12 cellular contexts compared by ENCODE assay signal in the genomic region with DNA sequence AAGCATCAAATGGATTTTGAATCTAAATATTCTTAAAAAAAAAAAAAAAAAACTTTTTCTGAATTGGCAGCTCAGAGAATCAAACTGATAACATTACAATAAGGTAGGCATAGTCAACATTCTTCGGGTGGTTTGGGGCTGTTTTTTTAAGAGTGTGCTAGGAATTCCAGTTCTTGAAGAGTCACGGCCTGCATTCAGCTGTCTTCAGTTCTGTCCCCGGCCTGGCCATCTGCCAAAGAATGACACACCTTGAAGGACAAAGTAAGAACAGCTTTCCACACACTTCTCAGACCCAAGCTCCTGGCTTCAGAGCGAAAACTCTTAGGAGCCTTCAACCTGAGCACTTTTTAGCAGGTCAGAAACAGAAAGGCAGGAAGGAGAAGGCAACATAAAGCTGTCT.
DNase-seq lines count a peak whose midpoint lies in the region; ATAC-seq and TF ChIP-seq lines count a peak whose summit lies in the region.
"Had no signal": no experiment of that assay in that cellular context is flagged by ENCODE, and none has a peak within 500 bp of the region (broad histone marks: within the 10 kb centered on the region; RNA-seq: fewer than 3 reads in every experiment).

No MANE protein-coding gene starts in this region.

- H3K27ac ChIP-seq in SJCRH30: no peak overlapping the region
- no peak overlapping the region for H3K27ac ChIP-seq in hepatocyte
- H3K27ac ChIP-seq in OCI-LY7 (ENCODE audit: low read depth, low read length, poor library complexity, severe bottlenecking): no peak overlapping the region
- H3K27ac ChIP-seq: 22Rv1, KMS-11 had no signal

- no peak for ATAC-seq in sciatic nerve

- POLR2A ChIA-PET in OCI-LY7 (lab: Charles Lee): interaction anchor here (0.7 kb wide), 2 partner anchors 129 to 497 kb away, joined by 3 to 5 read pairs; no protein-coding TSS in a partner anchor

- H3K4me2 ChIP-seq in hepatocyte: no peak overlapping the region
- H3K4me2 ChIP-seq in OCI-LY7 (ENCODE audit: low read length): no peak overlapping the region
- H3K4me2 ChIP-seq: KMS-11 had no signal

- no peaks in the 10 kb centered on the region for H3K9me2 ChIP-seq in hepatocyte (replicated peaks; ENCODE audit: insufficient read depth)
- H3K9me2 ChIP-seq in OCI-LY7 (ENCODE audit: insufficient read depth, low read length): no peaks in the 10 kb centered on the region

- no TSS peak for BruUV-seq in OCI-LY7 (replicated peaks; lab: Mats Ljungman, UMichigan)

- no peaks in the 10 kb centered on the region for H4K20me1 ChIP-seq in hepatocyte (ENCODE audit: insufficient read depth, poor library complexity, severe bottlenecking)
- no peaks in the 10 kb centered on the region for H4K20me1 ChIP-seq in OCI-LY7 (ENCODE audit: insufficient read depth, low read length)

- H3K9me3 ChIP-seq in SJCRH30 (replicated peaks): no peaks in the 10 kb centered on the region
- no peaks in the 10 kb centered on the region for H3K9me3 ChIP-seq in hepatocyte (ENCODE audit: low read depth)
- no peaks in the 10 kb centered on the region for H3K9me3 ChIP-seq in OCI-LY7 (ENCODE audit: low read length)

- H3K4me3 ChIP-seq in SJCRH30: no peak overlapping the region
- H3K4me3 ChIP-seq in hepatocyte: no peak overlapping the region
- no peak overlapping the region for H3K4me3 ChIP-seq in OCI-LY7 (ENCODE audit: low read depth, low read length, poor library complexity, severe bottlenecking)

- H3K4me1 ChIP-seq in SJCRH30 (no peaks in the 10 kb centered on the region; the same call in 1 of the 2 replicates), hepatocyte (ENCODE audit: insufficient read depth) (no peaks in the 10 kb centered on the region), OCI-LY7 (ENCODE audit: insufficient read depth, low read length, poor library complexity, severe bottlenecking) (no peaks in the 10 kb centered on the region)

- H2AFZ ChIP-seq in hepatocyte: no peak overlapping the region
- H2AFZ ChIP-seq in OCI-LY7 (ENCODE audit: low read length): no peak overlapping the region

- H3K79me2 ChIP-seq in hepatocyte: no peaks in the 10 kb centered on the region
- H3K79me2 ChIP-seq in OCI-LY7 (ENCODE audit: insufficient read depth, low read depth, low read length): no peaks in the 10 kb centered on the region

- TF ChIP-seq CTCF in hepatocyte (IDR thresholded peaks at IDR 0.05; ENCODE audit: poor library complexity) (no peak), OCI-LY7 (conservative IDR thresholded peaks at IDR 0.05; ENCODE audit: low read length) (no peak)

- DNase-seq in DMS 273 (lab: John Stamatoyannopoulos, UW; ENCODE audit: unreplicated experiment) (peak; percentile 23), DMS 273 treated with DMSO at 0.1 percent for 48 hours (lab: John Stamatoyannopoulos, UW) (no peak), SJCRH30 (peak; percentile 37 to 44), hepatocyte (ENCODE audit: low spot score) (peak; percentile 41), sciatic nerve (ENCODE audit: low spot score) (peak; percentile 72), OCI-LY7 (ENCODE audit: low spot score) (no peak), iPS-NIHi7 (ENCODE audit: extremely low spot score) (no peak), SIG-M5 (lab: John Stamatoyannopoulos, UW) (no peak)
- DNase-seq: activated naive CD4-positive, alpha-beta T cell treated with anti-CD3 and anti-CD28 coated beads for 36 hours; cortex of kidney had no signal

- H3K27me3 ChIP-seq in SJCRH30 (no peaks in the 10 kb centered on the region), hepatocyte (no peaks in the 10 kb centered on the region)

- intact Hi-C loops in sciatic nerve (cut with DNase I): no loop called here
- intact Hi-C loops in OCI-LY7 (cut with micrococcal nuclease; ENCODE audit: unreplicated experiment): no loop called here

- no peaks in the 10 kb centered on the region for H3K36me3 ChIP-seq in SJCRH30
- H3K36me3 ChIP-seq in hepatocyte (replicated peaks; ENCODE audit: insufficient read depth, low read depth): no peaks in the 10 kb centered on the region
- no peaks in the 10 kb centered on the region for H3K36me3 ChIP-seq in OCI-LY7 (ENCODE audit: insufficient read depth, low read length)

- CTCF ChIA-PET in OCI-LY7 (lab: Charles Lee; ENCODE audit: unreplicated experiment): no interaction called here

- WGBS in hepatocyte (ENCODE audit: low lambda C conversion rate, missing lambda C conversion rate): 30% methylated on average over 4 of the region's 4 CpGs

Comparison
In these comparisons a context has a peak if more than half of its experiments do, and no peak if none do; other contexts are left out.
1. DNase-seq: peak in DMS 273 (single experiment), SJCRH30 (2 of 2), hepatocyte (single experiment) and sciatic nerve (single experiment); none in DMS 273 treated with DMSO at 0.1 percent for 48 hours (single experiment), OCI-LY7 (single experiment), iPS-NIHi7 (single experiment) and SIG-M5 (single experiment).